In the genomic region with DNA sequence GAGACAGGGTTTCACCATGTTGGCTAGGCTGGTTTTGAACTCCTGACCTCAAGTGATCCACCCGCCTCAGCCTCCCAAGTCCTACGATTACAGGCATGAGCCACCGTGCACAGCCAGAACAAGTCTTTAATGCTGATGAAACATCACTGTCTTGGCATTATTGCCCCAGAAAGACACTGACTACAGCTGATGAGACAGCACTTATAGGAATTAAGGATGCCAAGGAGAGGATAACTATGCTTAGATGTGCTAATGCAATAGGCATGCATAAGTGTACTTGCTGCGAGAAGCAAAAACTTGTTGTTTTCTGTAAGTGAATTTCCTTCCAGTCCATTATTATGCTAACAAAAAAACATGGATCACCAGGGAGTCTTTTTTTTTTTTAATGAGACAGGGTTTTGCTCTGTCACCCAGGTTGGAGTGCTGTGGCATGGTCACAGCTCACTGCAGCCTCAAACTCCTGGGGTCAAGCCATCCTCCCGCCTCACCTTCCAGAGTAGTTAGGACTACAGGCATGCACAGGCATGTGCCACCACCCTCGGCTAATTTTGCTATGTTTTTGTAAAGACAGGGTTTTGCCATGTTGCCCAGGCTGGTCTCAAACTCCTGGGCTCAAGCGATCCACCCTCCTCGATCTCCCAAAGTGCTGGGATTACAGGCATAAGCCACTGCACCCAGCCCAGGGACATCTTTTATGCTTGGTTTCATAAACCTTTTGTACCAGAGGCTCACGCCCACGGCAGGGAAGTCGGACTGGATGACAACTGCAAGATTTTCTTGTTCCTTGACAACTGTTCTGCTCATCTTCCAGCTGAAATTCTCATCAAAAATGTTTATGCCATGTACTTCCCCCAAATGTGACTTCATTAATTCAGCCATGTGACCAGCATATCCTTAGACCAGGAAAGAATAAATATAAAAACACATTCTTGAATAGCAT, we compare ENCODE assay signal across 18 cellular contexts. TPM values are rescaled to one million over a fixed set of nuclear protein-coding genes. Genes with fewer than 3 reads are reported as not detected.
DNase-seq lines count a peak whose midpoint lies in the region; FAIRE-seq and TF ChIP-seq lines count a peak whose summit lies in the region.
"Had no signal": no experiment of that assay in that cellular context is flagged by ENCODE, and none has a peak within 500 bp of the region (broad histone marks: within the 10 kb centered on the region; RNA-seq: fewer than 3 reads in every experiment).

No MANE protein-coding gene starts in this region.

- FAIRE-seq in bronchial epithelial cell (lab: Jason Lieb, UNC), result no peak

- H3K4me2 ChIP-seq in BLaER1 treated with 17β-estradiol and CSF1 and Interleukin-3, amounts not matched to agents 10 nM and 100 nM, result peak overlapping the region in 6 of 11 experiments; percentile 14 to 70 (median 56); a peak in 9 of 22 replicates
- H3K4me2 ChIP-seq: neural progenitor cell had no signal

- no peaks in the 10 kb centered on the region for H3K27me3 ChIP-seq in BLaER1 treated with 17β-estradiol and CSF1 and Interleukin-3, amounts not matched to agents 10 nM and 100 nM
- no peaks in the 10 kb centered on the region for H3K27me3 ChIP-seq in HUES48 (ENCODE audit: control insufficient read depth, insufficient read depth, low read length)
- H3K27me3 ChIP-seq in bronchial epithelial cell (ENCODE audit: control insufficient read depth, insufficient read depth, low read length), result no peaks in the 10 kb centered on the region
- H3K27me3 ChIP-seq: neural progenitor cell, right atrium auricular region, SJCRH30, tibial nerve had no signal

- no peak for TF ChIP-seq CTCF in bronchial epithelial cell (IDR thresholded peaks at IDR 0.05; ENCODE audit: insufficient read depth, low read length, severe bottlenecking)

- no peaks in the 10 kb centered on the region for H4K20me1 ChIP-seq in BLaER1 treated with 17β-estradiol and CSF1 and Interleukin-3, amounts not matched to agents 10 nM and 100 nM

- H3K36me3 ChIP-seq in BLaER1 treated with 17β-estradiol and CSF1 and Interleukin-3, amounts not matched to agents 10 nM and 100 nM, result peaks cover 0 to 15% (median 0%) of the 10 kb centered on the region in 11 experiments; a peak in 4 of 22 replicates
- H3K36me3 ChIP-seq in HUES48 (ENCODE audit: control insufficient read depth, insufficient read depth, low read length), result no peaks in the 10 kb centered on the region
- no peaks in the 10 kb centered on the region for H3K36me3 ChIP-seq in bronchial epithelial cell (ENCODE audit: control insufficient read depth, insufficient read depth, low read length)
- H3K36me3 ChIP-seq: neural progenitor cell, right atrium auricular region, SJCRH30, tibial nerve had no signal

- H3K9ac ChIP-seq in BLaER1 treated with 17β-estradiol and CSF1 and Interleukin-3, amounts not matched to agents 10 nM and 100 nM, result no peak overlapping the region
- no peak overlapping the region for H3K9ac ChIP-seq in HUES48 (ENCODE audit: low read depth, low read length)
- H3K9ac ChIP-seq: neural progenitor cell had no signal

- no peak overlapping the region for H3K4me3 ChIP-seq in BLaER1 treated with 17β-estradiol and CSF1 and Interleukin-3, amounts not matched to agents 10 nM and 100 nM
- H3K4me3 ChIP-seq in HUES48 (ENCODE audit: low read depth, low read length), result no peak overlapping the region
- H3K4me3 ChIP-seq in bronchial epithelial cell (ENCODE audit: low read depth, low read length), result no peak overlapping the region
- H3K4me3 ChIP-seq: neural progenitor cell, right atrium auricular region, SJCRH30, tibial nerve had no signal

- no peak overlapping the region for H3K27ac ChIP-seq in BLaER1 treated with 17β-estradiol and CSF1 and Interleukin-3, amounts not matched to agents 10 nM and 100 nM
- H3K27ac ChIP-seq in HUES48 (ENCODE audit: low read depth, low read length), result peak overlapping the region; percentile 5
- H3K27ac ChIP-seq: neural progenitor cell, right atrium auricular region, SJCRH30, tibial nerve had no signal

- peaks cover 23 to 79% (median 46%) of the 10 kb centered on the region in 10 experiments for H3K4me1 ChIP-seq in BLaER1 treated with 17β-estradiol and CSF1 and Interleukin-3, amounts not matched to agents 10 nM and 100 nM
- peaks cover 9% of the 10 kb centered on the region for H3K4me1 ChIP-seq in HUES48 (ENCODE audit: control insufficient read depth, insufficient read depth, low read length)
- H3K4me1 ChIP-seq: neural progenitor cell, right atrium auricular region, SJCRH30, tibial nerve had no signal

- DNase-seq in bronchial epithelial cell (ENCODE audit: low read depth) (peak; percentile 83), inferior parietal cortex (ENCODE audit: extremely low spot score) (peak; percentile 25), GOT3 (lab: John Stamatoyannopoulos, UW) (no peak), SHP77 (lab: John Stamatoyannopoulos, UW) (no peak), NCI-H69 (lab: John Stamatoyannopoulos, UW) (no peak), AML-193 (lab: John Stamatoyannopoulos, UW) (no peak)
- DNase-seq: activated CD8-positive, alpha-beta T cell treated with anti-CD3 and anti-CD28 coated beads, Interleukin-2, amount 10 ng/mL, durations not matched to agents 7 days and 5 days; aorta; dermis blood vessel endothelial cell; foreskin melanocyte; SJCRH30; stimulated activated CD4-positive, alpha-beta T cell treated with anti-CD3 and anti-CD28 coated beads, Interleukin-2, amount 100 ng/mL, for 24 hours had no signal

- no peaks in the 10 kb centered on the region for H3K9me3 ChIP-seq in BLaER1 treated with 17β-estradiol and CSF1 and Interleukin-3, amounts not matched to agents 10 nM and 100 nM (replicated peaks in 1 of 11)
- H3K9me3 ChIP-seq in HUES48 (ENCODE audit: control insufficient read depth, insufficient read depth, low read length), result no peaks in the 10 kb centered on the region
- H3K9me3 ChIP-seq: right atrium auricular region, SJCRH30, tibial nerve had no signal

RNA-seq across cellular contexts. Expression of a gene that starts 23.1 kb away (rescaled TPM):
- not detected in 2 replicates for total RNA-seq in bronchial epithelial cell
- total RNA-seq: activated CD8-positive, alpha-beta T cell treated with anti-CD3 and anti-CD28 coated beads, Interleukin-2, amount 10 ng/mL, durations not matched to agents 7 days and 5 days; activated T-helper 2 cell treated with anti-CD3 and anti-CD28 coated beads, Interferon-gamma antibody, Interleukin-2, Interleukin-4, amounts not matched to agents 10 μg/mL and 5 μg/mL and 100 μg/mL, durations not matched to agents 14 hours and 24 hours and 36 hours; dermis blood vessel endothelial cell; right atrium auricular region; SJCRH30 had no signal

RNA-seq across cellular contexts. Expression of a gene that starts 41.1 kb away (rescaled TPM):
- not detected in 2 replicates for total RNA-seq in bronchial epithelial cell
- total RNA-seq: activated CD8-positive, alpha-beta T cell treated with anti-CD3 and anti-CD28 coated beads, Interleukin-2, amount 10 ng/mL, durations not matched to agents 7 days and 5 days; activated T-helper 2 cell treated with anti-CD3 and anti-CD28 coated beads, Interferon-gamma antibody, Interleukin-2, Interleukin-4, amounts not matched to agents 10 μg/mL and 5 μg/mL and 100 μg/mL, durations not matched to agents 14 hours and 24 hours and 36 hours; aorta; dermis blood vessel endothelial cell; right atrium auricular region; tibial nerve had no signal

RNA-seq across cellular contexts. Expression of a gene that starts 52.4 kb away (rescaled TPM):
- not detected in 2 replicates for total RNA-seq in bronchial epithelial cell
- total RNA-seq: activated CD8-positive, alpha-beta T cell treated with anti-CD3 and anti-CD28 coated beads, Interleukin-2, amount 10 ng/mL, durations not matched to agents 7 days and 5 days; activated T-helper 2 cell treated with anti-CD3 and anti-CD28 coated beads, Interferon-gamma antibody, Interleukin-2, Interleukin-4, amounts not matched to agents 10 μg/mL and 5 μg/mL and 100 μg/mL, durations not matched to agents 14 hours and 24 hours and 36 hours; dermis blood vessel endothelial cell; SJCRH30; tibial nerve had no signal

Comparison
In these comparisons a context has a peak if more than half of its experiments do, and no peak if none do; other contexts are left out.
1. DNase-seq: peak in bronchial epithelial cell (single experiment) and inferior parietal cortex (single experiment); none in GOT3 (single experiment), SHP77 (0 of 2), NCI-H69 (single experiment) and AML-193 (0 of 2).